ENCODE assay signal across 1 cellular context in genomic region chr1:158793604-158794003, GRCh38.
TF ChIP-seq lines count a peak whose summit lies in the region.

No MANE protein-coding gene starts in this region.

TF ChIP-seq in IMR-90, 13 proteins besides CTCF, POLR2A, EP300 and RAD21:
- TF ChIP-seq CHD1 (IDR thresholded peaks at IDR 0.05; ENCODE audit: low read depth, low read length) = no peak
